ENCODE assay signal across 2 cellular contexts in the genomic region with DNA sequence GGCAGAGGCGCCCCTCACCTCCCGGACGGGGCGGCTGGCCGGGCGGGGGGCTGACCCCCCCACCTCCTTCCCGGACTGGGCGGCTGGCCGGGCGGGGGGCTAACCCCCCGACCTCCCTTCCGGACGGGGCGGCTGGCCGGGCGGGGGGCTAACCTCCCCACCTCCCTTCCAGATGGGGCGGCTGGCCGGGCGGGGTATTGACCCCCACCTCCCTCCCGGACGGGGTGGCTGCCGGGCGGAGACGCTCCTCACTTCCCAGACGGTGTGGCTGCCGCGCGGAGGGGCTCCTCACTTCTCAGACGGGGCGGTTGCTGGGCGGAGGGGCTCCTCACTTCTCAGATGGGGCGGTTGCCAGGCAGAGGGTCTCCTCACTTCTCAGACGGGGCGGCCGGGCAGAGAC. TPM values are rescaled to one million over a fixed set of nuclear protein-coding genes. Genes with fewer than 3 reads are reported as not detected.
"Had no signal": no experiment of that assay in that cellular context is flagged by ENCODE, and none has a peak within 500 bp of the region (broad histone marks: within the 10 kb centered on the region; RNA-seq: fewer than 3 reads in every experiment).

No MANE protein-coding gene starts in this region.

RNA-seq across cellular contexts. Expression of gene ST6GALNAC3, which starts 37.8 kb away (rescaled TPM):
- total RNA-seq: natural killer cell, osteoblast had no signal
